In genomic region chr16:83211711-83212110, GRCh38 we compare ENCODE assay signal across 1 cellular context.
TF ChIP-seq lines count a peak whose summit lies in the region.

No MANE protein-coding gene starts in this region.

TF ChIP-seq in WTC11, 78 proteins besides CTCF, POLR2A, EP300 and RAD21 (continued from another document):
- TF ChIP-seq, protein P1, sequence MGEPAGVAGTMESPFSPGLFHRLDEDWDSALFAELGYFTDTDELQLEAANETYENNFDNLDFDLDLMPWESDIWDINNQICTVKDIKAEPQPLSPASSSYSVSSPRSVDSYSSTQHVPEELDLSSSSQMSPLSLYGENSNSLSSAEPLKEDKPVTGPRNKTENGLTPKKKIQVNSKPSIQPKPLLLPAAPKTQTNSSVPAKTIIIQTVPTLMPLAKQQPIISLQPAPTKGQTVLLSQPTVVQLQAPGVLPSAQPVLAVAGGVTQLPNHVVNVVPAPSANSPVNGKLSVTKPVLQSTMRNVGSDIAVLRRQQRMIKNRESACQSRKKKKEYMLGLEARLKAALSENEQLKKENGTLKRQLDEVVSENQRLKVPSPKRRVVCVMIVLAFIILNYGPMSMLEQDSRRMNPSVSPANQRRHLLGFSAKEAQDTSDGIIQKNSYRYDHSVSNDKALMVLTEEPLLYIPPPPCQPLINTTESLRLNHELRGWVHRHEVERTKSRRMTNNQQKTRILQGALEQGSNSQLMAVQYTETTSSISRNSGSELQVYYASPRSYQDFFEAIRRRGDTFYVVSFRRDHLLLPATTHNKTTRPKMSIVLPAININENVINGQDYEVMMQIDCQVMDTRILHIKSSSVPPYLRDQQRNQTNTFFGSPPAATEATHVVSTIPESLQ (CRISPR knock-in tag; IDR thresholded peaks at IDR 0.05): no peak
- TF ChIP-seq ATF1 (CRISPR knock-in tag; IDR thresholded peaks at IDR 0.05) (no peak), NFATC4 (CRISPR knock-in tag; IDR thresholded peaks at IDR 0.05) (no peak), ZNF232 (CRISPR knock-in tag; IDR thresholded peaks at IDR 0.05) (no peak), JAZF1 (CRISPR knock-in tag; IDR thresholded peaks at IDR 0.05) (no peak), NFE2L1 (CRISPR knock-in tag; IDR thresholded peaks at IDR 0.05) (no peak), SMAD4 (CRISPR knock-in tag; IDR thresholded peaks at IDR 0.05) (no peak), ELF4 (CRISPR knock-in tag; IDR thresholded peaks at IDR 0.05; ENCODE audit: low read depth) (no peak), MLX (CRISPR knock-in tag; IDR thresholded peaks at IDR 0.05) (no peak), HMGXB4 (CRISPR knock-in tag; IDR thresholded peaks at IDR 0.05) (no peak), ZNF317 (CRISPR knock-in tag; IDR thresholded peaks at IDR 0.05; ENCODE audit: borderline replicate concordance, low read depth) (no peak), MXD4 (CRISPR knock-in tag; IDR thresholded peaks at IDR 0.05; ENCODE audit: borderline replicate concordance) (no peak), JUN (CRISPR knock-in tag; IDR thresholded peaks at IDR 0.05) (no peak), TCF7 (CRISPR knock-in tag; IDR thresholded peaks at IDR 0.05; ENCODE audit: low read depth) (no peak)
- TF ChIP-seq, protein P2, sequence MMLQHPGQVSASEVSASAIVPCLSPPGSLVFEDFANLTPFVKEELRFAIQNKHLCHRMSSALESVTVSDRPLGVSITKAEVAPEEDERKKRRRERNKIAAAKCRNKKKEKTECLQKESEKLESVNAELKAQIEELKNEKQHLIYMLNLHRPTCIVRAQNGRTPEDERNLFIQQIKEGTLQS (CRISPR knock-in tag; conservative IDR thresholded peaks at IDR 0.05): no peak
TF ChIP-seq in WTC11: peak in this region for 0.
